Comparison of ENCODE assay signal across 27 cellular contexts in the genomic region with DNA sequence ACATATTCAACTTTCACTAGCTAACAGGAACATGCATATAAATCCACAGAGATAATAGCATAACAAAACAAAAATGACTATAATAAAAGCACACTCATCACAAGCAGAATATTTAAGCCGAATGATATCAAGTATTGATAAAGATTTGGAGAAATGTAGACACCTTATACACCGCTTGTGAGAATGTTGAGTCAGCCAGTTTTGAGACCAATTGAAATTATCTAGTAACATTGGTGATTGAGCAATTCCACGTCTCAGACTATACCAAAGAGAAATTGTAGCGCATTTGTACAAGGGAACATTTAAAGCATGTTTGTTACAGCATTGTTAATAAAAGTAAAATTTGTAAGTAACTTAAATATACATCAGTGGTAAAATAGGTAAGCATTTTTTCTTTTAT.
"Had no signal": no experiment of that assay in that cellular context is flagged by ENCODE, and none has a peak within 500 bp of the region (broad histone marks: within the 10 kb centered on the region; RNA-seq: fewer than 3 reads in every experiment).

No MANE protein-coding gene starts in this region.

- H3K9me3 ChIP-seq: suprapubic skin, testis, thoracic aorta, thyroid gland, tibial artery, tibial nerve, transverse colon, upper lobe of left lung, upper lobe of right lung, uterus, vagina had no signal

- ATAC-seq: stimulated activated effector memory CD8-positive, alpha-beta T cell treated with anti-CD3 and anti-CD28 coated beads, Interleukin-12 subunit alpha, Interleukin-12 subunit beta, amount 100 ng/mL, for 72 hours; stimulated activated memory B cell treated with anti-CD40 and anti-IgM and Interleukin-4, amounts not matched to agents 10 μg/mL and 1 μg/mL and 100 μg/mL, for 72 hours; stimulated activated naive B cell treated with anti-CD40 and anti-IgM and Interleukin-4, amounts not matched to agents 10 μg/mL and 1 μg/mL and 100 μg/mL, for 72 hours; stimulated activated naive CD8-positive, alpha-beta T cell treated with anti-CD3 and anti-CD28 coated beads, Interleukin-15, amount 100 ng/mL, for 72 hours; stimulated activated naive CD8-positive, alpha-beta T cell treated with anti-CD3 and anti-CD28 coated beads, Interleukin-15, Interleukin-2, amounts not matched to agents 100 U/mL and 50 U/mL, for 24 hours; upper lobe of right lung had no signal

- H3K4me3 ChIP-seq: stomach, suprapubic skin, testis, thoracic aorta, thyroid gland, tibial artery, tibial nerve, transverse colon, upper lobe of left lung, upper lobe of right lung, uterus, vagina had no signal

- H3K27me3 ChIP-seq: stomach, suprapubic skin, testis, thyroid gland, tibial artery, tibial nerve, transverse colon, upper lobe of left lung, upper lobe of right lung, uterus, vagina had no signal

- H3K4me1 ChIP-seq: stomach, suprapubic skin, testis, thyroid gland, tibial artery, tibial nerve, transverse colon, upper lobe of left lung, upper lobe of right lung, uterus, vagina had no signal

- DNase-seq: stimulated activated CD4-positive, alpha-beta T cell treated with anti-CD3 and anti-CD28 coated beads, Interleukin-2, amount 100 ng/mL, for 48 hours; stimulated activated CD4-positive, alpha-beta T cell treated with anti-CD3 and anti-CD28 coated beads, Interleukin-4, amount 100 ng/mL, for 1 hour; stimulated activated CD4-positive, alpha-beta T cell treated with anti-CD3 and anti-CD28 coated beads, Interleukin-4, amount 100 ng/mL, for 24 hours; stimulated activated CD4-positive, alpha-beta T cell treated with anti-CD3 and anti-CD28 coated beads, Interleukin-4, amount 100 ng/mL, for 4 hours; stimulated activated CD8-positive, alpha-beta memory T cell treated with anti-CD3 and anti-CD28 coated beads, Interleukin-4, amount 100 ng/mL, for 48 hours; stimulated activated naive B cell treated with anti-CD40 and anti-IgM and Interleukin-4, amounts not matched to agents 10 μg/mL and 1 μg/mL and 100 μg/mL, for 72 hours; stimulated activated naive CD4-positive, alpha-beta T cell; stimulated activated naive CD4-positive, alpha-beta T cell treated with Interleukin-2 at 50 U/mL for 16 hours; stimulated activated naive CD8-positive, alpha-beta T cell treated with anti-CD3 and anti-CD28 coated beads, Interleukin-15, amount 100 ng/mL, for 72 hours; stimulated activated naive CD8-positive, alpha-beta T cell treated with anti-CD3 and anti-CD28 coated beads, Interleukin-15, Interleukin-2, amounts not matched to agents 100 U/mL and 50 U/mL, for 24 hours; stomach; substantia nigra; testis; thyroid gland; tibial artery; transverse colon; trophoblast cell; upper lobe of left lung; upper lobe of right lung; uterus had no signal

- FAIRE-seq: urothelium cell line had no signal

- H3K27ac ChIP-seq: stomach, suprapubic skin, testis, thoracic aorta, thyroid gland, tibial artery, tibial nerve, transverse colon, upper lobe of left lung, upper lobe of right lung, uterus, vagina had no signal

- H3K36me3 ChIP-seq: stomach, suprapubic skin, thoracic aorta, thyroid gland, tibial artery, tibial nerve, transverse colon, upper lobe of left lung, upper lobe of right lung, uterus, vagina had no signal
